ENCODE assay signal across 8 cellular contexts in genomic region chr13:57624565-57625435, GRCh38.
A peak's percentile ranks its signal among the peaks of the same experiment; 100 is the strongest.
DNase-seq lines count a peak whose midpoint lies in the region; ATAC-seq and TF ChIP-seq lines count a peak whose summit lies in the region.

No MANE protein-coding gene starts in this region.

- ATAC-seq in GM21381 (IDR thresholded peaks at IDR 0.05; ENCODE audit: unreplicated experiment) (peak; percentile 71), HG03097 (IDR thresholded peaks at IDR 0.05; ENCODE audit: low FRiP score, unreplicated experiment) (no peak)

- H2AFZ ChIP-seq in parathyroid adenoma: no peak overlapping the region

- H3K27ac ChIP-seq in parathyroid adenoma: no peak overlapping the region

- H3K27me3 ChIP-seq in parathyroid adenoma (ENCODE audit: control insufficient read depth, insufficient read depth, low read length): no peaks in the 10 kb centered on the region

- no peaks in the 10 kb centered on the region for H3K79me2 ChIP-seq in parathyroid adenoma

- H3K4me3 ChIP-seq in LNCaP clone FGC (ENCODE audit: low read depth, low read length) (no peak overlapping the region), parathyroid adenoma (ENCODE audit: low read depth, low read length) (no peak overlapping the region)

- H3K4me2 ChIP-seq in parathyroid adenoma (ENCODE audit: low read length): no peak overlapping the region

- no peak overlapping the region for H3K9ac ChIP-seq in parathyroid adenoma

- H3K4me1 ChIP-seq in parathyroid adenoma: no peaks in the 10 kb centered on the region

- DNase-seq in COR-L47 (lab: John Stamatoyannopoulos, UW): peak; percentile 53
- DNase-seq in LNCaP clone FGC (ENCODE audit: low read depth): no peak
- DNase-seq in SIG-M5 (lab: John Stamatoyannopoulos, UW): peak; percentile 6
- peak; percentile 21 for DNase-seq in fibroblast of gingiva (ENCODE audit: low read depth)
- DNase-seq in epidermal melanocyte (ENCODE audit: insufficient read length, low spot score): no peak

- no peaks in the 10 kb centered on the region for H3K9me3 ChIP-seq in parathyroid adenoma (ENCODE audit: control insufficient read depth, low read length)

- no peaks in the 10 kb centered on the region for H3K36me3 ChIP-seq in parathyroid adenoma (ENCODE audit: control insufficient read depth, insufficient read depth, low read length)

- TF ChIP-seq CTCF in LNCaP clone FGC (IDR thresholded peaks at IDR 0.05; ENCODE audit: control insufficient read depth, extremely low read depth, insufficient read depth) (peak; percentile 68), parathyroid adenoma (IDR thresholded peaks at IDR 0.05) (peak; percentile 64)

Comparison
In these comparisons a context has a peak if more than half of its experiments do, and no peak if none do; other contexts are left out.
1. DNase-seq: peak in COR-L47 (single experiment), SIG-M5 (single experiment) and fibroblast of gingiva (single experiment); none in LNCaP clone FGC (single experiment) and epidermal melanocyte (single experiment).